Comparison of ENCODE assay signal across 9 cellular contexts in the genomic region with DNA sequence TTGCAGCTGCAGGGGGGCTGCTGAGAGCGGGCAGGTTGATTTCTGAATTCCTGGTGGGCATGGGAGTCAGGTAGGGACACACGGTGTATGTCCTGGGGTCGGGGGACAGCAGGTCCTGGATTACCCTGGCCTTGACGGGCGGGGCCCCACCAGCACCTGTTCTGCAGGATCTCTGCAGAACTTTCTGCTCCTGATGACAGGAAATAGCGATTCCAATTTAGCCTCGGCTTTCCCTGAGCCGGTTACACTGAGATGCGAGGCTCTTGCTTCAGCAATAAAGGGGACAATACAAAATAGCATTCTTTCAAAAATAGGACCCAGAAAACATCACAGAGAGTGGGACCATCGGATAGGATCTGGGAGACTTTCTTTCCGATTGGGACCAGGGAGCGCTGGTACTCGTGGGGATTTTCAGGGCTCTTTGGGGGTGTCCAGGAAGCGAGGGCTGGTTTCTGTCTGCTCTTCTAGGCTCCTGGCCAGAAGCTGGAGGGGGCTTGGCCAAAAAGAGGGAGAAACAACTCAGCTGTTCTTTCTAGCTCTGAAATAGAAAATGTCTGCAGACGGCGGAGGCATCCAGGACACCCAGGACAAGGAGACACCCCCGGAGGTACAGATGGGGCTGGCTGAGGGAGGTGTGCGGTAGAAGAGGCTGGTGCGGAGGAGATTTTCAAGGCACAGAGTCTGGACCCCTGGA. TPM values are rescaled to one million over a fixed set of nuclear protein-coding genes. Genes with fewer than 3 reads are reported as not detected.
DNase-seq lines count a peak whose midpoint lies in the region; ATAC-seq, FAIRE-seq and TF ChIP-seq lines count a peak whose summit lies in the region.
"Had no signal": no experiment of that assay in that cellular context is flagged by ENCODE, and none has a peak within 500 bp of the region (broad histone marks: within the 10 kb centered on the region; RNA-seq: fewer than 3 reads in every experiment).

No MANE protein-coding gene starts in this region.

- no peaks in the 10 kb centered on the region for H3K27me3 ChIP-seq in adrenal gland
- no peaks in the 10 kb centered on the region for H3K27me3 ChIP-seq in psoas muscle (ENCODE audit: insufficient read depth in 3 of 3, low read length in 2 of 3)

- intact Hi-C loops in adrenal gland (cut with DNase I), result no loop called here
- intact Hi-C loops in left cardiac atrium (cut with DNase I), result no loop called here
- intact Hi-C loops in psoas muscle (cut with DNase I), result no loop called here

- TF ChIP-seq POLR2A in adrenal gland (IDR thresholded peaks at IDR 0.05), result no peak

- no peaks in the 10 kb centered on the region for H3K9me3 ChIP-seq in adrenal gland (replicated peaks in 1 of 3)
- H3K9me3 ChIP-seq in psoas muscle, result no peaks in the 10 kb centered on the region

- TF ChIP-seq CTCF in D721Med (IDR thresholded peaks at IDR 0.05; ENCODE audit: insufficient read depth, missing control alignments), result no peak
- no peak for TF ChIP-seq CTCF in adrenal gland (IDR thresholded peaks at IDR 0.05)
- no peak for TF ChIP-seq CTCF in psoas muscle (IDR thresholded peaks at IDR 0.05)

- peak; percentile 13 for DNase-seq in D721Med (ENCODE audit: insufficient read length, low spot score)
- no peak for DNase-seq in adrenal gland
- no peak for DNase-seq in left cardiac atrium
- no peak for DNase-seq in psoas muscle
- DNase-seq in NCI-H2171 treated with DMSO at 0.1 percent for 48 hours (lab: John Stamatoyannopoulos, UW), result no peak
- DNase-seq in stimulated activated CD4-positive, alpha-beta T cell treated with anti-CD3 and anti-CD28 coated beads, Interleukin-4, amount 100 ng/mL, for 24 hours, result no peak
- DNase-seq in activated T-cell treated with anti-CD3 and anti-CD28 coated beads, Interleukin-2, amount 50 U/mL, for 48 hours, result no peak
- DNase-seq in activated T-cell treated with anti-CD3 and anti-CD28 coated beads, Interleukin-2, amount 50 U/mL, for 1 hour, result no peak
- DNase-seq: activated naive CD4-positive, alpha-beta T cell treated with anti-CD3 and anti-CD28 coated beads, Interleukin-2, amount 50 U/mL, for 16 hours had no signal

- ATAC-seq in left cardiac atrium (peak; percentile 34 to 54), psoas muscle (peak in 1 of 4 donors; percentile 10)

- H3K36me3 ChIP-seq in adrenal gland (replicated peaks in 1 of 2), result peaks cover 0 to 18% of the 10 kb centered on the region in 2 donors
- peaks cover 0 to 28% of the 10 kb centered on the region in 2 donors for H3K36me3 ChIP-seq in psoas muscle (ENCODE audit: insufficient read depth in 1 of 2, low read depth in 1 of 2)

- peak overlapping the region; percentile 17 to 94 (median 78) for H3K4me3 ChIP-seq in adrenal gland
- H3K4me3 ChIP-seq in psoas muscle, result peak overlapping the region; percentile 71

- WGBS in adrenal gland, 4 donors, result 17 to 20% (median 18%) methylated on average over 14 to 19 of the region's 19 CpGs
- 9 to 39% (median 21%) methylated on average over 19 of the region's 19 CpGs for WGBS in psoas muscle, 3 donors

- H3K27ac ChIP-seq in adrenal gland, result peak overlapping the region in 3 of 5 donors; percentile 64 to 78 (median 71)
- peak overlapping the region; percentile 31 for H3K27ac ChIP-seq in psoas muscle

- H3K4me1 ChIP-seq in adrenal gland (replicated peaks in 1 of 2) (peaks cover 23 to 32% of the 10 kb centered on the region in 2 donors), psoas muscle (peaks cover 15% of the 10 kb centered on the region)

- FAIRE-seq in D721Med (lab: Jason Lieb, UNC), result no peak

RNA-seq across cellular contexts. Expression of gene ZNF205, which starts 0.6 kb away (rescaled TPM):
- total RNA-seq in adrenal gland (10 to 100 TPM; 10.1 to 25.5 (median 15.2) TPM), left cardiac atrium (1 to 10 TPM; 7.0 to 7.2 TPM), psoas muscle (1 to 10 TPM; 1.8 to 4.1 (median 1.9) TPM)
- polyA plus RNA-seq in adrenal gland (10 to 100 TPM in 2 of 3 donors, 1 to 10 TPM in 1; 3.8 to 86.1 (median 33.9) TPM), psoas muscle (1 to 10 TPM; 1.9 to 5.4 (median 4.6) TPM)

RNA-seq across cellular contexts. Expression of gene ZSCAN10, which starts 13.9 kb away (rescaled TPM):
- total RNA-seq in adrenal gland, result under 1 TPM in 2 of 8 donors, not detected in 6; 0.15 to 0.50 TPM
- under 1 TPM in 1 of 3 donors, not detected in 2; 0.13 TPM for polyA plus RNA-seq in adrenal gland
- not detected for total RNA-seq in left cardiac atrium
- total RNA-seq in psoas muscle, result under 1 TPM in 1 of 4 donors, not detected in 3; 0.16 TPM
- under 1 TPM in 1 of 3 donors, not detected in 2; 0.07 TPM for polyA plus RNA-seq in psoas muscle

RNA-seq across cellular contexts. Expression of gene ZNF213, which starts 21.8 kb away (rescaled TPM):
- 10 to 100 TPM in 7 of 8 donors, 1 to 10 TPM in 1; 9.5 to 19.3 (median 14.0) TPM for total RNA-seq in adrenal gland
- 10 to 100 TPM in 2 of 3 donors, 1 to 10 TPM in 1; 4.2 to 19.5 (median 10.4) TPM for polyA plus RNA-seq in adrenal gland
- total RNA-seq in left cardiac atrium, result 1 to 10 TPM; 6.5 to 6.7 TPM
- 10 to 100 TPM in 1 of 4 donors, 1 to 10 TPM in 3; 8.1 to 11.6 (median 9.2) TPM for total RNA-seq in psoas muscle
- polyA plus RNA-seq in psoas muscle, result 10 to 100 TPM in 2 of 3 donors, 1 to 10 TPM in 1; 7.9 to 19.1 (median 18.9) TPM

RNA-seq across cellular contexts. Expression of gene IL32, which starts 47.6 kb away (rescaled TPM):
- total RNA-seq in adrenal gland, result 100 to 1,000 TPM in 1 of 8 donors, 10 to 100 TPM in 6, 1 to 10 TPM in 1; 8.8 to 106 (median 23.1) TPM
- polyA plus RNA-seq in adrenal gland, result 100 to 1,000 TPM in 2 of 3 donors, 10 to 100 TPM in 1; 19.9 to 127 (median 118) TPM
- 10 to 100 TPM; 51.7 to 64.0 TPM for total RNA-seq in left cardiac atrium
- total RNA-seq in psoas muscle, result 100 to 1,000 TPM in 3 of 4 donors, 10 to 100 TPM in 1; 90.5 to 192 (median 123) TPM
- polyA plus RNA-seq in psoas muscle, result 100 to 1,000 TPM; 302 to 749 (median 618) TPM
